In the genomic region with DNA sequence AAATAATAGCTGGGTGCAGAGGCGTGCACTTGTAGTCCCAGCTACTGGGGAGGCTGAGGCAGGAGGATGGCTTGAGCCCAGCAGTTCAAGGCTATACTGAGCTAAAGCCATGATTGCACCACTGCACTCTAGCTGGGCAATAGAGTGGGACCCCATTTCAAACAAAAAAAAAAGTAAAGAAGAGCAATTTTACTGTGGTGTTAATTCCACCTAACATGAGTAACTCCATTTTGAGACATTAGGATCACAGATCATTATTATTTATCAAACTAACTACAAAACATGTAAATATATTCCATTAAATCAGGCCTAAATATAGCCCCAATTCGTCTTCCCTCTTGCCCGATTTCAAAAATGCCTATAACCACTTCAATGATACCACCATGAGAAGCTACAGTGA, we compare ENCODE assay signal across 31 cellular contexts.
DNase-seq lines count a peak whose midpoint lies in the region; ATAC-seq, FAIRE-seq and TF ChIP-seq lines count a peak whose summit lies in the region.
"Had no signal": no experiment of that assay in that cellular context is flagged by ENCODE, and none has a peak within 500 bp of the region (broad histone marks: within the 10 kb centered on the region; RNA-seq: fewer than 3 reads in every experiment).

No MANE protein-coding gene starts in this region.

- in situ Hi-C loops in HepG2 (cut with HindIII; ENCODE audit: extremely low pct_ligation_motif_present, low pct_unique_long_range_greater_than_20kb) (no loop called here), K562 (cut with MboI) (no loop called here)

- no peak for TF ChIP-seq POLR2A in HepG2 (IDR thresholded peaks at IDR 0.05; ENCODE audit: insufficient read depth in 1 of 2, low read depth in 2 of 2, low read length in 2 of 2)
- no peak for TF ChIP-seq POLR2A in right lobe of liver (IDR thresholded peaks at IDR 0.05)
- no peak for TF ChIP-seq POLR2A in K562 (conservative IDR thresholded peaks at IDR 0.05)

- no peaks in the 10 kb centered on the region for H3K79me2 ChIP-seq in HepG2 (ENCODE audit: insufficient read depth, low read length)
- H3K79me2 ChIP-seq in K562 (ENCODE audit: control insufficient read depth, insufficient read depth, low read length): no peaks in the 10 kb centered on the region

- WGBS in HepG2 (ENCODE audit: low lambda C conversion rate): 100% methylated on average over 3 of the region's 3 CpGs
- 94% methylated on average over 3 of the region's 3 CpGs for WGBS in right lobe of liver (ENCODE audit: insufficient coverage, low coverage, low lambda C conversion rate, missing lambda C conversion rate)
- 46% methylated on average over 3 of the region's 3 CpGs for WGBS in K562 (ENCODE audit: insufficient coverage, low coverage, missing lambda C conversion rate)

- H3K9ac ChIP-seq in HepG2 (ENCODE audit: insufficient read depth, low read depth, low read length): no peak overlapping the region
- no peak overlapping the region for H3K9ac ChIP-seq in K562 (ENCODE audit: insufficient read depth in 1 of 2, low read depth in 2 of 2, low read length in 2 of 2)
- H3K9ac ChIP-seq: BLaER1; BLaER1 treated with 17β-estradiol and CSF1 and Interleukin-3, amounts not matched to agents 10 nM and 100 nM had no signal

- no peaks in the 10 kb centered on the region for H3K9me1 ChIP-seq in K562 (ENCODE audit: control insufficient read depth, insufficient read depth, low read length)

- no peak overlapping the region for H2AFZ ChIP-seq in HepG2 (ENCODE audit: low read length)
- H2AFZ ChIP-seq in K562 (ENCODE audit: low read depth, low read length): 0 out of 2 replicates have a peak overlapping the region, but pooled peaks have one; percentile 18

- FAIRE-seq in HepG2 (lab: Jason Lieb, UNC): no peak
- FAIRE-seq in K562 (lab: Jason Lieb, UNC): no peak
- FAIRE-seq: A204.1, A549, D721Med had no signal

- ATAC-seq in HepG2 (no peak), right lobe of liver (no peak), K562 (no peak), HG02642 (IDR thresholded peaks at IDR 0.05; ENCODE audit: poor library complexity, unreplicated experiment) (no peak)
- ATAC-seq: A549; CD8-positive, alpha-beta T cell had no signal

- CTCF ChIA-PET in HepG2 (lab: Yijun Ruan, JAX; ENCODE audit: low intra/inter-chr PET ratio, low total read pairs): no interaction called here
- CTCF ChIA-PET in K562 (lab: Yijun Ruan, JAX; ENCODE audit: low intra/inter-chr PET ratio): no interaction called here

- TF ChIP-seq CTCF in HepG2 (CRISPR knock-in tag; IDR thresholded peaks at IDR 0.05): no peak
- TF ChIP-seq CTCF in right lobe of liver (IDR thresholded peaks at IDR 0.05): no peak
- no peak for TF ChIP-seq CTCF in K562 (IDR thresholded peaks at IDR 0.05 in 2 of 3, conservative IDR thresholded peaks at IDR 0.05 in 1 of 3; ENCODE audit: insufficient read depth in 2 of 3, low read depth in 1 of 3, low read length in 3 of 3)

- DNase-seq in HepG2 (ENCODE audit: low spot score) (no peak), right lobe of liver (no peak), K562 (ENCODE audit: extremely low read depth in 1 of 4, low spot score in 3 of 4) (no peak)
- DNase-seq: 8988T; ACHN; AML-193; BE2C; C1 segment of cervical spinal cord; Caco-2; Calu3; CD4-positive, alpha-beta memory T cell; CD4-positive, alpha-beta T cell; CD4-positive, CD25-positive, alpha-beta regulatory T cell; CD8-positive, alpha-beta memory T cell; CD8-positive, alpha-beta T cell; COR-L47; DMS 273 treated with DMSO at 0.1 percent for 48 hours; DMS153; DMS53; DMS79; DMS79 treated with DMSO at 0.1 percent for 48 hours; DND-41; EL had no signal

- H3K27ac ChIP-seq in HepG2 (ENCODE audit: extremely low read length, insufficient read depth, low read length) (no peak overlapping the region), right lobe of liver (no peak overlapping the region), K562 (ENCODE audit: extremely low read depth, low read depth, low read length) (no peak overlapping the region)
- H3K27ac ChIP-seq: 22Rv1; BLaER1; BLaER1 treated with 17β-estradiol and CSF1 and Interleukin-3, amounts not matched to agents 10 nM and 100 nM; C4-2B had no signal

- H4K20me1 ChIP-seq in HepG2 (ENCODE audit: insufficient read depth, low read length) (no peaks in the 10 kb centered on the region), K562 (replicated peaks; ENCODE audit: control insufficient read depth, insufficient read depth, low read length) (no peaks in the 10 kb centered on the region)
- H4K20me1 ChIP-seq: BLaER1; BLaER1 treated with 17β-estradiol and CSF1 and Interleukin-3, amounts not matched to agents 10 nM and 100 nM had no signal

- H3K4me2 ChIP-seq in HepG2 (ENCODE audit: low read depth, low read length) (no peak overlapping the region), K562 (ENCODE audit: insufficient read depth, low read length) (no peak overlapping the region)
- H3K4me2 ChIP-seq: A549; BLaER1; BLaER1 treated with 17β-estradiol and CSF1 and Interleukin-3, amounts not matched to agents 10 nM and 100 nM had no signal

- H3K4me1 ChIP-seq in HepG2 (ENCODE audit: insufficient read depth, low read length): peaks cover 41% of the 10 kb centered on the region
- H3K4me1 ChIP-seq in right lobe of liver: no peaks in the 10 kb centered on the region
- H3K4me1 ChIP-seq in K562 (replicated peaks in 1 of 2; ENCODE audit: control insufficient read depth in 2 of 2, insufficient read depth in 2 of 2, low read length in 2 of 2): peaks cover 10 to 41% of the 10 kb centered on the region in 2 experiments
- H3K4me1 ChIP-seq: A549, BE2C, BLaER1 had no signal

- no peak for TF ChIP-seq EP300 in HepG2 (IDR thresholded peaks at IDR 0.05; ENCODE audit: low read depth in 2 of 2, low read length in 2 of 2)
- TF ChIP-seq EP300 in HepG2 (CRISPR knock-in tag; IDR thresholded peaks at IDR 0.05; ENCODE audit: borderline replicate concordance): no peak
- no peak for TF ChIP-seq EP300 in K562 (IDR thresholded peaks at IDR 0.05; ENCODE audit: low read length)

- no peak overlapping the region for H3K4me3 ChIP-seq in HepG2 (replicated peaks in 1 of 3; ENCODE audit: insufficient read depth in 1 of 3, low read depth in 2 of 3, low read length in 3 of 3)
- H3K4me3 ChIP-seq in right lobe of liver: no peak overlapping the region
- H3K4me3 ChIP-seq in K562: no peak overlapping the region
- H3K4me3 ChIP-seq: A549; BLaER1; BLaER1 treated with 17β-estradiol and CSF1 and Interleukin-3, amounts not matched to agents 10 nM and 100 nM had no signal

- intact Hi-C loops in HepG2 (cut with micrococcal nuclease; ENCODE audit: unreplicated experiment): no loop called here
- intact Hi-C loops in right lobe of liver (cut with DNase I): no loop called here
- intact Hi-C loops in K562 (cut with micrococcal nuclease): no loop called here

- no peak for TF ChIP-seq RAD21 in HepG2 (CRISPR knock-in tag; IDR thresholded peaks at IDR 0.05)
- TF ChIP-seq RAD21 in K562 (CRISPR knock-in tag; conservative IDR thresholded peaks at IDR 0.05 in 1 of 2, IDR thresholded peaks at IDR 0.05 in 1 of 2): no peak

- no peaks in the 10 kb centered on the region for H3K27me3 ChIP-seq in HepG2 (ENCODE audit: control insufficient read depth in 1 of 2, insufficient read depth in 2 of 2, low read length in 2 of 2)
- H3K27me3 ChIP-seq in right lobe of liver: no peaks in the 10 kb centered on the region
- H3K27me3 ChIP-seq in K562 (ENCODE audit: control insufficient read depth in 2 of 2, insufficient read depth in 2 of 2, low read length in 2 of 2): no peaks in the 10 kb centered on the region
- H3K27me3 ChIP-seq: BE2C; BLaER1; BLaER1 treated with 17β-estradiol and CSF1 and Interleukin-3, amounts not matched to agents 10 nM and 100 nM had no signal

- no peaks in the 10 kb centered on the region for H3K36me3 ChIP-seq in HepG2 (replicated peaks in 1 of 2; ENCODE audit: control insufficient read depth in 1 of 2, insufficient read depth in 2 of 2, low read length in 2 of 2)
- no peaks in the 10 kb centered on the region for H3K36me3 ChIP-seq in right lobe of liver
- no peaks in the 10 kb centered on the region for H3K36me3 ChIP-seq in K562 (ENCODE audit: control insufficient read depth, insufficient read depth, low read length)
- H3K36me3 ChIP-seq: BE2C; BLaER1; BLaER1 treated with 17β-estradiol and CSF1 and Interleukin-3, amounts not matched to agents 10 nM and 100 nM had no signal

- POLR2A ChIA-PET in HepG2 (lab: Yijun Ruan, JAX): interaction anchor here (0.9 to 3.9 kb wide), 5 partner anchors 33 to 117 kb away, joined by 3 to 18 read pairs (median 3); no protein-coding TSS in a partner anchor
- POLR2A ChIA-PET in K562 (lab: Yijun Ruan, JAX): interaction anchor here (1.3 kb wide), 1 partner anchor 41 kb away, joined by 3 read pairs; no protein-coding TSS in a partner anchor

- peaks cover 10% of the 10 kb centered on the region for H3K9me3 ChIP-seq in HepG2 (ENCODE audit: low read length)
- peaks cover 0 to 6% (median 0%) of the 10 kb centered on the region in 4 donors for H3K9me3 ChIP-seq in right lobe of liver
- H3K9me3 ChIP-seq in K562 (replicated peaks; ENCODE audit: control insufficient read depth, insufficient read depth, low read depth, low read length): peaks cover 33% of the 10 kb centered on the region
- H3K9me3 ChIP-seq: BE2C had no signal

- no TSS peak for BruUV-seq in HepG2 (replicated peaks; lab: Mats Ljungman, UMichigan)
- BruUV-seq in K562 (replicated peaks; lab: Mats Ljungman, UMichigan): no TSS peak

TF ChIP-seq in HepG2, 621 proteins besides CTCF, POLR2A, EP300 and RAD21 (continues in another document):
- TF ChIP-seq ZNF768 (CRISPR knock-in tag; IDR thresholded peaks at IDR 0.05) (no peak), NFIB (CRISPR knock-in tag; IDR thresholded peaks at IDR 0.05; ENCODE audit: borderline replicate concordance) (no peak), ZNF121 (CRISPR knock-in tag; IDR thresholded peaks at IDR 0.05) (peak; percentile 47; the same call in 1 of the 2 replicates)

TF ChIP-seq in K562, 482 proteins besides CTCF, POLR2A, EP300 and RAD21 (continues in another document):
- TF ChIP-seq CCAR2 (IDR thresholded peaks at IDR 0.05; ENCODE audit: low read depth, low read length) (no peak), RAD51 (IDR thresholded peaks at IDR 0.05; ENCODE audit: borderline replicate concordance, low read depth) (no peak), SETDB1 (IDR thresholded peaks at IDR 0.05; ENCODE audit: low read length) (no peak), EGR1 (conservative IDR thresholded peaks at IDR 0.05) (no peak), ATF1 (CRISPR knock-in tag; IDR thresholded peaks at IDR 0.05) (no peak), ATF1 (tag; IDR thresholded peaks at IDR 0.05) (no peak), TAL1 (IDR thresholded peaks at IDR 0.05) (no peak), COPS2 (conservative IDR thresholded peaks at IDR 0.05) (no peak), U2AF2 (optimal IDR thresholded peaks at IDR 0.05; ENCODE audit: low read depth, low read length) (no peak)
- TF ChIP-seq, protein P1, sequence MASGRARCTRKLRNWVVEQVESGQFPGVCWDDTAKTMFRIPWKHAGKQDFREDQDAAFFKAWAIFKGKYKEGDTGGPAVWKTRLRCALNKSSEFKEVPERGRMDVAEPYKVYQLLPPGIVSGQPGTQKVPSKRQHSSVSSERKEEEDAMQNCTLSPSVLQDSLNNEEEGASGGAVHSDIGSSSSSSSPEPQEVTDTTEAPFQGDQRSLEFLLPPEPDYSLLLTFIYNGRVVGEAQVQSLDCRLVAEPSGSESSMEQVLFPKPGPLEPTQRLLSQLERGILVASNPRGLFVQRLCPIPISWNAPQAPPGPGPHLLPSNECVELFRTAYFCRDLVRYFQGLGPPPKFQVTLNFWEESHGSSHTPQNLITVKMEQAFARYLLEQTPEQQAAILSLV (tag; IDR thresholded peaks at IDR 0.05): peak; percentile 85
